In genomic region chr4:77699731-77700210, GRCh38 we compare ENCODE assay signal across 10 cellular contexts.
DNase-seq lines count a peak whose midpoint lies in the region; ATAC-seq and TF ChIP-seq lines count a peak whose summit lies in the region.
"Had no signal": no experiment of that assay in that cellular context is flagged by ENCODE, and none has a peak within 500 bp of the region (broad histone marks: within the 10 kb centered on the region; RNA-seq: fewer than 3 reads in every experiment).

No MANE protein-coding gene starts in this region.

- TF ChIP-seq CTCF in AG09319 (IDR thresholded peaks at IDR 0.05; ENCODE audit: low read depth, low read length) = peak; percentile 25
- no peak for TF ChIP-seq CTCF in WTC11 (IDR thresholded peaks at IDR 0.05)
- TF ChIP-seq CTCF in kidney epithelial cell (IDR thresholded peaks at IDR 0.05; ENCODE audit: insufficient read depth, low read length, poor library complexity, severe bottlenecking) = peak; percentile 31
- TF ChIP-seq CTCF in GM10266 (IDR thresholded peaks at IDR 0.05; ENCODE audit: control insufficient read depth, insufficient read depth, low read depth, missing control alignments) = no peak
- TF ChIP-seq CTCF in Peyer's patch (IDR thresholded peaks at IDR 0.05) = no peak

- H3K27ac ChIP-seq in Peyer's patch = no peak overlapping the region
- H3K27ac ChIP-seq: HL-60 had no signal

- H3K27me3 ChIP-seq in kidney epithelial cell (ENCODE audit: control insufficient read depth, insufficient read depth, low read length) (no peaks in the 10 kb centered on the region), Peyer's patch (no peaks in the 10 kb centered on the region)

- no peak for TF ChIP-seq POLR2A in Peyer's patch (IDR thresholded peaks at IDR 0.05)

- peaks cover 0 to 7% (median 0%) of the 10 kb centered on the region in 4 donors for H3K4me1 ChIP-seq in Peyer's patch

- H3K9me3 ChIP-seq in Peyer's patch = no peaks in the 10 kb centered on the region

- H3K9me3 Mint-ChIP-seq in WTC11 = no peaks in the 10 kb centered on the region

- no peak overlapping the region for H3K4me3 Mint-ChIP-seq in WTC11

- POLR2A ChIA-PET in WTC11 (lab: Charles Lee) = interaction anchor here (0.9 kb wide), 1 partner anchor 162 kb away, joined by 3 read pairs; the partner anchor contains the start of gene MRPL1

- peak overlapping the region; percentile 57 for H3K27ac Mint-ChIP-seq in WTC11

- H3K4me1 Mint-ChIP-seq in WTC11 = peaks cover 19% of the 10 kb centered on the region

- H3K36me3 ChIP-seq in kidney epithelial cell (ENCODE audit: control insufficient read depth, insufficient read depth, low read length) (no peaks in the 10 kb centered on the region), Peyer's patch (no peaks in the 10 kb centered on the region)

- no peaks in the 10 kb centered on the region for H3K36me3 Mint-ChIP-seq in WTC11

- no peaks in the 10 kb centered on the region for H3K27me3 Mint-ChIP-seq in WTC11 (ENCODE audit: low read depth)

- CTCF ChIA-PET in WTC11 (lab: Charles Lee) = interaction anchor here (0.8 to 2.2 kb wide), 7 partner anchors 10 to 234 kb away, joined by 3 to 5 read pairs (median 4); no protein-coding TSS in a partner anchor

- ATAC-seq in WTC11 = peak; percentile 80
- ATAC-seq in GM21576 (IDR thresholded peaks at IDR 0.05; ENCODE audit: unreplicated experiment) = no peak

- H3K4me3 ChIP-seq in kidney epithelial cell (ENCODE audit: low read depth, low read length) (no peak overlapping the region), Peyer's patch (no peak overlapping the region)

- peak; percentile 30 for DNase-seq in AG09319 (ENCODE audit: extremely low read depth, low read depth)
- peak; percentile 63 for DNase-seq in HS-27A (ENCODE audit: low read depth)
- peak; percentile 33 for DNase-seq in WTC11 (ENCODE audit: low spot score)
- DNase-seq in kidney epithelial cell (ENCODE audit: low read depth) = peak; percentile 84
- no peak for DNase-seq in activated CD4-positive, alpha-beta T cell treated with anti-CD3 and anti-CD28 coated beads, Interleukin-2, amount 50 U/mL, for 4 hours
- DNase-seq in GM10266 (ENCODE audit: extremely low spot score) = no peak
- DNase-seq in Peyer's patch = no peak
- DNase-seq: activated CD4-positive, alpha-beta T cell treated with anti-CD3 and anti-CD28 coated beads, Interleukin-2, amount 50 U/mL, for 48 hours had no signal

TF ChIP-seq in WTC11, 78 proteins besides CTCF, POLR2A, EP300 and RAD21:
- TF ChIP-seq PRDM15 (CRISPR knock-in tag; IDR thresholded peaks at IDR 0.05) (no peak), ZBTB21 (CRISPR knock-in tag; IDR thresholded peaks at IDR 0.05; ENCODE audit: borderline replicate concordance) (no peak), ETV6 (CRISPR knock-in tag; IDR thresholded peaks at IDR 0.05) (no peak), ZMAT4 (CRISPR knock-in tag; IDR thresholded peaks at IDR 0.05) (no peak), OVOL2 (CRISPR knock-in tag; IDR thresholded peaks at IDR 0.05; ENCODE audit: borderline replicate concordance) (no peak), FOXJ3 (CRISPR knock-in tag; IDR thresholded peaks at IDR 0.05; ENCODE audit: borderline replicate concordance) (no peak)
- TF ChIP-seq, protein P1, sequence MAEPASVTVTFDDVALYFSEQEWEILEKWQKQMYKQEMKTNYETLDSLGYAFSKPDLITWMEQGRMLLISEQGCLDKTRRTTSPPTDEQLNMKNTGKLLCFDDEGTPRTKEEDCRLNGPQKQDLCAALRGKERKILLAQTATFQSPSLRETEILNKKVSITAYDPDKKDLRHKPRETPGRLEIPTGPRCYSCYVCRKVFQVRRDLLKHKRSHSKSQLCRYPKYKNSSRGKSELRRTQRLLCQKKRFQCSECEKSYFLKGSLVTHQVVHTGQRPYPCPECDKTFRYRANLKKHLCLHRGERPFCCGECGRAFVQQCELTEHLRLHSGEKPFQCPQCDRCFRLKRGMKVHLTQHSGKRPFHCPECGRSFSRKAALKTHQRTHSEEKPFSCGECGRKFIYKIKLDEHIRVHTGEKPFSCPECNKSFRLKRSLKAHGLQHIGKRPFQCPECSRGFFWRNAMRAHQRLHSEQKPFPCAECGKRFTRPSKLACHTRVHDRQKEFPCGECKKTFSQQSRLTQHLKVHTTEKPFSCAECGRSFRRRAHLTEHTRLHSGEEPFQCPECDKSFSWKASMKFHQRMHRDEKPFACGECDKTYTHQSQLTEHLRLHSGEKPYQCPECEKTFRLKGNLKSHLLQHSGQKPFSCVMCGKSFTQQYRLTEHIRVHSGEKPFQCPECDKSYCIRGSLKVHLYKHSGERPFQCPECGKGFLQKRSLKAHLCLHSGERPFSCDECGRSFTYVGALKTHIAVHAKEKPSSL (CRISPR knock-in tag; conservative IDR thresholded peaks at IDR 0.05) = no peak
- TF ChIP-seq, protein P2, sequence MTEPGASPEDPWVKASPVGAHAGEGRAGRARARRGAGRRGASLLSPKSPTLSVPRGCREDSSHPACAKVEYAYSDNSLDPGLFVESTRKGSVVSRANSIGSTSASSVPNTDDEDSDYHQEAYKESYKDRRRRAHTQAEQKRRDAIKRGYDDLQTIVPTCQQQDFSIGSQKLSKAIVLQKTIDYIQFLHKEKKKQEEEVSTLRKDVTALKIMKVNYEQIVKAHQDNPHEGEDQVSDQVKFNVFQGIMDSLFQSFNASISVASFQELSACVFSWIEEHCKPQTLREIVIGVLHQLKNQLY (CRISPR knock-in tag; IDR thresholded peaks at IDR 0.05) = no peak
- TF ChIP-seq, protein P3, sequence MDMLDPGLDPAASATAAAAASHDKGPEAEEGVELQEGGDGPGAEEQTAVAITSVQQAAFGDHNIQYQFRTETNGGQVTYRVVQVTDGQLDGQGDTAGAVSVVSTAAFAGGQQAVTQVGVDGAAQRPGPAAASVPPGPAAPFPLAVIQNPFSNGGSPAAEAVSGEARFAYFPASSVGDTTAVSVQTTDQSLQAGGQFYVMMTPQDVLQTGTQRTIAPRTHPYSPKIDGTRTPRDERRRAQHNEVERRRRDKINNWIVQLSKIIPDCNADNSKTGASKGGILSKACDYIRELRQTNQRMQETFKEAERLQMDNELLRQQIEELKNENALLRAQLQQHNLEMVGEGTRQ (CRISPR knock-in tag; IDR thresholded peaks at IDR 0.05) = no peak
- TF ChIP-seq, protein P4, sequence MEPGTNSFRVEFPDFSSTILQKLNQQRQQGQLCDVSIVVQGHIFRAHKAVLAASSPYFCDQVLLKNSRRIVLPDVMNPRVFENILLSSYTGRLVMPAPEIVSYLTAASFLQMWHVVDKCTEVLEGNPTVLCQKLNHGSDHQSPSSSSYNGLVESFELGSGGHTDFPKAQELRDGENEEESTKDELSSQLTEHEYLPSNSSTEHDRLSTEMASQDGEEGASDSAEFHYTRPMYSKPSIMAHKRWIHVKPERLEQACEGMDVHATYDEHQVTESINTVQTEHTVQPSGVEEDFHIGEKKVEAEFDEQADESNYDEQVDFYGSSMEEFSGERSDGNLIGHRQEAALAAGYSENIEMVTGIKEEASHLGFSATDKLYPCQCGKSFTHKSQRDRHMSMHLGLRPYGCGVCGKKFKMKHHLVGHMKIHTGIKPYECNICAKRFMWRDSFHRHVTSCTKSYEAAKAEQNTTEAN (CRISPR knock-in tag; IDR thresholded peaks at IDR 0.05) = no peak
TF ChIP-seq in WTC11: peak in this region for 0.

Comparison
In these comparisons a context has a peak if more than half of its experiments do, and no peak if none do; other contexts are left out.
1. DNase-seq: peak in AG09319 (single experiment), HS-27A (single experiment), WTC11 (single experiment) and kidney epithelial cell (single experiment); none in activated CD4-positive, alpha-beta T cell treated with anti-CD3 and anti-CD28 coated beads, Interleukin-2, amount 50 U/mL, for 4 hours (0 of 2), GM10266 (single experiment) and Peyer's patch (0 of 3).
2. CTCF ChIP-seq: peak in AG09319 (single experiment) and kidney epithelial cell (single experiment); none in WTC11 (single experiment), GM10266 (single experiment) and Peyer's patch (0 of 6).